Comparison of ENCODE assay signal across 8 cellular contexts in genomic region chr6:37257634-37258404, GRCh38. TPM values are rescaled to one million over a fixed set of nuclear protein-coding genes. Genes with fewer than 3 reads are reported as not detected.
DNase-seq lines count a peak whose midpoint lies in the region; ATAC-seq, FAIRE-seq and TF ChIP-seq lines count a peak whose summit lies in the region.

TBC1D22B (plus strand) TSS chr6:37257772; CDS start chr6:37257918, 146 bp downstream.
TMEM217 (minus strand) TSS chr6:37258144; CDS start chr6:37219030, 39,114 bp downstream.

- intact Hi-C loops in transverse colon (cut with DNase I; ENCODE audit: low total_unique reads), result no loop called here

- H3K79me1 ChIP-seq in trophoblast cell (ENCODE audit: low read length), result peaks cover 7% of the 10 kb centered on the region

- peaks cover 3% of the 10 kb centered on the region for H3K79me2 ChIP-seq in trophoblast cell (ENCODE audit: control insufficient read depth, insufficient read depth, low read length, poor library complexity)

- TF ChIP-seq EP300 in transverse colon (IDR thresholded peaks at IDR 0.05; ENCODE audit: low read depth), result no peak

- H3K27ac ChIP-seq in adipose tissue (ENCODE audit: low read depth, low read length), result peak within 1 kb of the TSS; percentile 36
- peak within 1 kb of the TSS; percentile 93 for H3K27ac ChIP-seq in cardiac muscle cell
- peak within 1 kb of the TSS; percentile 54 for H3K27ac ChIP-seq in trophoblast cell (ENCODE audit: low read depth, low read length)
- peak within 1 kb of the TSS; percentile 81 to 92 (median 89) for H3K27ac ChIP-seq in transverse colon

- DNase-seq in GM12892 (ENCODE audit: insufficient read length) (peak; percentile 97), NCI-H1436 (lab: John Stamatoyannopoulos, UW) (peak; percentile 91), SW480 (ENCODE audit: low spot score) (peak; percentile 91), cardiac muscle cell (ENCODE audit: low read depth in 1 of 2, low spot score in 1 of 2) (peak; percentile 95 to 98), trophoblast cell (peak; percentile 98 to 99), transverse colon (peak; percentile 98)

- H3K27me3 ChIP-seq in cardiac muscle cell, result no peaks in the 10 kb centered on the region
- H3K27me3 ChIP-seq in trophoblast cell (ENCODE audit: insufficient read depth, low read length), result no peaks in the 10 kb centered on the region
- no peaks in the 10 kb centered on the region for H3K27me3 ChIP-seq in transverse colon

- TF ChIP-seq CTCF in cardiac muscle cell (IDR thresholded peaks at IDR 0.05; ENCODE audit: low read depth, low read length), result no peak
- TF ChIP-seq CTCF in transverse colon (IDR thresholded peaks at IDR 0.05), result no peak

- H3K36me3 ChIP-seq in cardiac muscle cell (no peaks in the 10 kb centered on the region), trophoblast cell (ENCODE audit: control insufficient read depth in 1 of 2, insufficient read depth in 2 of 2, low read length in 2 of 2) (no peaks in the 10 kb centered on the region), transverse colon (no peaks in the 10 kb centered on the region)

- in situ Hi-C loops in transverse colon (cut with MboI; ENCODE audit: low pct_ligation_motif_present in 1 of 4, low pct_unique_long_range_greater_than_20kb in 1 of 4, low sequenced_read_pairs in 3 of 4), result no loop called here

- no peak within 1 kb of the TSS for H3K23ac ChIP-seq in trophoblast cell (ENCODE audit: low read length)

- FAIRE-seq in GM12892 (lab: Jason Lieb, UNC), result peak; percentile 99

- H2AK5ac ChIP-seq in trophoblast cell (ENCODE audit: low read length), result no peak within 1 kb of the TSS

- peak within 1 kb of the TSS; percentile 94 for H3K14ac ChIP-seq in trophoblast cell (ENCODE audit: low read length)

- peak within 1 kb of the TSS; percentile 69 for H3K4me3 ChIP-seq in cardiac muscle cell
- peak within 1 kb of the TSS; percentile 93 for H3K4me3 ChIP-seq in trophoblast cell (ENCODE audit: low read depth, low read length)
- peak within 1 kb of the TSS; percentile 81 to 91 (median 86) for H3K4me3 ChIP-seq in transverse colon

- peak within 1 kb of the TSS; percentile 89 for H4K91ac ChIP-seq in trophoblast cell (ENCODE audit: low read depth, low read length)

- H2BK12ac ChIP-seq in trophoblast cell (ENCODE audit: low read length), result peak within 1 kb of the TSS; percentile 7

- peak within 1 kb of the TSS; percentile 92 for H3K9ac ChIP-seq in trophoblast cell (ENCODE audit: low read length)

- peak within 1 kb of the TSS; percentile 90 for H3K4ac ChIP-seq in trophoblast cell (ENCODE audit: low read depth, low read length)

- peak within 1 kb of the TSS; percentile 96 for H2AFZ ChIP-seq in trophoblast cell (ENCODE audit: insufficient read depth, low read length, poor library complexity)

- peak within 1 kb of the TSS; percentile 87 for H4K12ac ChIP-seq in trophoblast cell (ENCODE audit: low read depth, low read length)

- peaks cover 5% of the 10 kb centered on the region for H3K4me1 ChIP-seq in cardiac muscle cell (ENCODE audit: low read depth)
- H3K4me1 ChIP-seq in trophoblast cell (ENCODE audit: control insufficient read depth in 1 of 2, insufficient read depth in 2 of 2, low read length in 2 of 2), result no peaks in the 10 kb centered on the region
- H3K4me1 ChIP-seq in transverse colon, result peaks cover 6 to 28% (median 19%) of the 10 kb centered on the region in 4 donors

- H2BK5ac ChIP-seq in trophoblast cell (ENCODE audit: low read depth, low read length, poor library complexity), result peak within 1 kb of the TSS; percentile 62

- peak; percentile 92 for ATAC-seq in HG02840 (IDR thresholded peaks at IDR 0.05; ENCODE audit: low FRiP score, unreplicated experiment)

- TF ChIP-seq POLR2A in GM12892 (IDR thresholded peaks at IDR 0.05; ENCODE audit: low read depth, low read length) (peak; percentile 83), transverse colon (IDR thresholded peaks at IDR 0.05) (peak; percentile 80)

- no peaks in the 10 kb centered on the region for H3K9me3 ChIP-seq in cardiac muscle cell (ENCODE audit: low read depth)
- H3K9me3 ChIP-seq in trophoblast cell (ENCODE audit: insufficient read depth, low read depth, low read length), result no peaks in the 10 kb centered on the region
- no peaks in the 10 kb centered on the region for H3K9me3 ChIP-seq in transverse colon

- peak within 1 kb of the TSS; percentile 65 for H2BK120ac ChIP-seq in trophoblast cell (ENCODE audit: insufficient read depth, low read length, poor library complexity)

- peak within 1 kb of the TSS; percentile 68 for H3K4me2 ChIP-seq in trophoblast cell (ENCODE audit: low read length)

- H3K18ac ChIP-seq in trophoblast cell (ENCODE audit: low read length), result peak within 1 kb of the TSS; percentile 84

- peak within 1 kb of the TSS; percentile 98 for H4K8ac ChIP-seq in trophoblast cell (ENCODE audit: low read depth, low read length)

- 0% methylated on average over 44 to 45 of the region's 45 CpGs for WGBS in adipose tissue, 3 donors
- WGBS in trophoblast cell (ENCODE audit: extremely low coverage, insufficient coverage, insufficient read length), result no CpG with 5 or more reads among the region's 45 CpGs
- 0% methylated on average over 43 of the region's 45 CpGs; no CpG with 5 or more reads in 1 of the 2 donors for WGBS in transverse colon (ENCODE audit: low coverage in 1 of 2), 2 donors

RNA-seq across cellular contexts. Expression of gene TBC1D22B, which starts in this region (rescaled TPM):
- 9.3 TPM for polyA plus RNA-seq in GM12892 (2012; ENCODE audit: missing spikeins)
- polyA plus RNA-seq in adipose tissue (1 to 10 TPM; 4.6 to 6.2 (median 4.8) TPM), cardiac muscle cell (13.3 and 14.3 TPM in 2 replicates)
- total RNA-seq in cardiac muscle cell (10.9 and 12.8 TPM in 2 replicates), transverse colon (10 to 100 TPM in 3 of 4 donors, 1 to 10 TPM in 1; 9.0 to 15.7 (median 12.6) TPM)
- polyA plus RNA-seq in trophoblast cell (2013), result 8.4 TPM in 2 replicates

RNA-seq across cellular contexts. Expression of gene TMEM217, which starts in this region (rescaled TPM):
- polyA plus RNA-seq in GM12892 (2012; ENCODE audit: missing spikeins), result 1.4 TPM
- polyA plus RNA-seq in adipose tissue, result 1 to 10 TPM in 1 of 3 donors, under 1 TPM in 2; 0.22 to 2.6 (median 0.90) TPM
- 1.3 and 3.8 TPM in 2 replicates for total RNA-seq in cardiac muscle cell
- polyA plus RNA-seq in cardiac muscle cell, result 0.82 and 4.5 TPM in 2 replicates
- 1.7 and 2.2 TPM in 2 replicates for polyA plus RNA-seq in trophoblast cell (2013)
- 1 to 10 TPM in 2 of 4 donors, under 1 TPM in 1, not detected in 1; 0.41 to 1.4 (median 1.1) TPM for total RNA-seq in transverse colon

Comparison
In these comparisons a context has a peak if more than half of its experiments do, and no peak if none do; other contexts are left out.
1. Peak in every context shown above with its lines: DNase-seq, ATAC-seq, H3K4me3 ChIP-seq and H3K27ac ChIP-seq.
2. H3K27ac ChIP-seq: peak in every context shown above with its lines; median percentile 93 in cardiac muscle cell; 89 in transverse colon; 54 in trophoblast cell; 36 in adipose tissue.